In genomic region chr14:80954771-80955299, GRCh38 we compare ENCODE assay signal across 8 cellular contexts. TPM values are rescaled to one million over a fixed set of nuclear protein-coding genes. Genes with fewer than 3 reads are reported as not detected.
DNase-seq lines count a peak whose midpoint lies in the region; ATAC-seq, FAIRE-seq and TF ChIP-seq lines count a peak whose summit lies in the region.

No MANE protein-coding gene starts in this region.

- POLR2A ChIA-PET in CD4-positive, alpha-beta T cell (lab: Charles Lee) = interaction anchor here (1.3 to 1.8 kb wide), 2 partner anchors 32 to 264 kb away, joined by 3 to 10 read pairs; no protein-coding TSS in a partner anchor
- POLR2A ChIA-PET in HCT116 (lab: Charles Lee) = no interaction called here

- H3K27me3 ChIP-seq in CD4-positive, alpha-beta T cell (ENCODE audit: control insufficient read depth, insufficient read depth, low read length) = no peaks in the 10 kb centered on the region
- no peaks in the 10 kb centered on the region for H3K27me3 ChIP-seq in HCT116 (ENCODE audit: insufficient read depth, low read length)

- H3K4me3 ChIP-seq in HCT116 (replicated peaks in 1 of 2; ENCODE audit: low read depth in 1 of 2, low read length in 2 of 2) = peak overlapping the region; percentile 31 to 55
- peak overlapping the region; percentile 61 to 67 for H3K4me3 ChIP-seq in kidney (ENCODE audit: low read length in 2 of 2)

- H3K9ac ChIP-seq in HCT116 (ENCODE audit: low read length) (peak overlapping the region; percentile 28; the same call in 1 of the 2 replicates), kidney (ENCODE audit: low read length in 2 of 2) (peak overlapping the region in 1 of 2 donors; percentile 37)

- TF ChIP-seq CTCF in CD4-positive, alpha-beta T cell (IDR thresholded peaks at IDR 0.05) = peak; percentile 90
- TF ChIP-seq CTCF in HCT116 (IDR thresholded peaks at IDR 0.05 in 2 of 3, conservative IDR thresholded peaks at IDR 0.05 in 1 of 3; ENCODE audit: borderline replicate concordance in 1 of 3, insufficient read depth in 1 of 3, low read depth in 2 of 3, low read length in 2 of 3) = peak; percentile 67 to 78 (median 71)
- peak; percentile 79 for TF ChIP-seq CTCF in kidney (IDR thresholded peaks at IDR 0.05; ENCODE audit: borderline replicate concordance, extremely low read depth, insufficient read depth)

- FAIRE-seq in kidney (lab: Jason Lieb, UNC) = peak; percentile 87

- H3K4me2 ChIP-seq in HCT116 (ENCODE audit: low read length) = peak overlapping the region; percentile 91

- ATAC-seq in CD4-positive, alpha-beta T cell (ENCODE audit: poor library complexity) = peak; percentile 67
- ATAC-seq in HCT116 = peak; percentile 94
- no peak for ATAC-seq in GM21737 (IDR thresholded peaks at IDR 0.05; ENCODE audit: unreplicated experiment)

- TF ChIP-seq RAD21 in HCT116 (IDR thresholded peaks at IDR 0.05; ENCODE audit: low read depth) = peak; percentile 86

- TF ChIP-seq POLR2A in HCT116 (IDR thresholded peaks at IDR 0.05; ENCODE audit: borderline replicate concordance, extremely low read depth, insufficient read depth, insufficient read length) = no peak

- H3K4me1 Mint-ChIP-seq in CD4-positive, alpha-beta T cell (ENCODE audit: low read depth) = peaks cover 49% of the 10 kb centered on the region

- H3K79me2 ChIP-seq in HCT116 (ENCODE audit: insufficient read depth, low read length) = no peaks in the 10 kb centered on the region

- CTCF ChIA-PET in CD4-positive, alpha-beta T cell (lab: Charles Lee) = interaction anchor here (1.1 to 2.8 kb wide), 3 partner anchors 13 to 52 kb away, joined by 3 to 14 read pairs (median 4); partner anchors contain the start of gene CEP128
- CTCF ChIA-PET in HCT116 (lab: Charles Lee) = interaction anchor here (0.8 to 1.0 kb wide), 2 partner anchors 10 to 32 kb away, joined by 3 read pairs; no protein-coding TSS in a partner anchor

- BruUV-seq in HCT116 (replicated peaks; lab: Mats Ljungman, UMichigan) = no TSS peak

- H3K4me1 ChIP-seq in HCT116 (ENCODE audit: control insufficient read depth in 1 of 2, insufficient read depth in 2 of 2, low read length in 2 of 2) = peaks cover 0 to 4% of the 10 kb centered on the region in 2 experiments; a peak in 1 of 4 replicates
- peaks cover 0 to 5% of the 10 kb centered on the region in 2 donors for H3K4me1 ChIP-seq in kidney (ENCODE audit: control insufficient read depth in 1 of 2, insufficient read depth in 1 of 2, low read depth in 1 of 2, low read length in 2 of 2)

- peaks cover 2% of the 10 kb centered on the region for H3K27me3 Mint-ChIP-seq in CD4-positive, alpha-beta T cell

- H3K9me3 ChIP-seq in CD4-positive, alpha-beta T cell (ENCODE audit: control insufficient read depth, low read length) = no peaks in the 10 kb centered on the region
- H3K9me3 ChIP-seq in HCT116 (ENCODE audit: control insufficient read depth in 1 of 2, insufficient read depth in 1 of 2, low read depth in 1 of 2, low read length in 2 of 2) (no peaks in the 10 kb centered on the region), kidney (ENCODE audit: control insufficient read depth in 1 of 2, low read length in 2 of 2) (no peaks in the 10 kb centered on the region)

- H3K27ac Mint-ChIP-seq in CD4-positive, alpha-beta T cell = peak overlapping the region; percentile 29

- RAD21 ChIA-PET in HCT116 (lab: Charles Lee; ENCODE audit: low non-redundant PET in 1 of 2, low total read pairs in 2 of 2, uncharacterized antibody in 2 of 2, unreplicated experiment in 2 of 2) = no interaction called here

- no peaks in the 10 kb centered on the region for H3K9me3 Mint-ChIP-seq in CD4-positive, alpha-beta T cell

- no peaks in the 10 kb centered on the region for H3K9me2 ChIP-seq in HCT116 (ENCODE audit: insufficient read depth)

- peak overlapping the region; percentile 93 for H3K4me3 Mint-ChIP-seq in CD4-positive, alpha-beta T cell

- no peak overlapping the region for H3K27ac ChIP-seq in CD4-positive, alpha-beta T cell (ENCODE audit: low read depth, low read length)
- H3K27ac ChIP-seq in HCT116 (ENCODE audit: low read depth, low read length) = no peak overlapping the region
- no peak overlapping the region for H3K27ac ChIP-seq in kidney (ENCODE audit: low read depth in 2 of 2, low read length in 2 of 2)

- no peaks in the 10 kb centered on the region for H4K20me1 ChIP-seq in HCT116 (ENCODE audit: insufficient read depth)

- no peaks in the 10 kb centered on the region for H3K36me3 Mint-ChIP-seq in CD4-positive, alpha-beta T cell (ENCODE audit: low read depth)

- H3K36me3 ChIP-seq in HCT116 (ENCODE audit: control insufficient read depth in 1 of 2, insufficient read depth in 2 of 2, low read length in 2 of 2) = no peaks in the 10 kb centered on the region
- no peaks in the 10 kb centered on the region for H3K36me3 ChIP-seq in kidney (ENCODE audit: control insufficient read depth in 1 of 2, insufficient read depth in 2 of 2, low read length in 2 of 2)

- peak; percentile 57 to 74 (median 64) for DNase-seq in CD4-positive, alpha-beta T cell
- DNase-seq in HCT116 (ENCODE audit: low read depth, low spot score) = peak; percentile 51
- DNase-seq in NCI-H2171 (lab: John Stamatoyannopoulos, UW) = peak; percentile 89
- DNase-seq in activated CD4-positive, CD25-positive, alpha-beta regulatory T cell treated with anti-CD3 and anti-CD28 coated beads, Interleukin-2, amount 50 U/mL, for 72 hours = peak; percentile 73
- peak; percentile 69 for DNase-seq in cerebellum (ENCODE audit: low spot score)
- peak; percentile 89 for DNase-seq in kidney
- peak; percentile 51 to 70 for DNase-seq in stimulated activated CD4-positive, alpha-beta T cell treated with anti-CD3 and anti-CD28 coated beads, Interleukin-12 subunit alpha, Interleukin-12 subunit beta, amount 100 ng/mL, for 24 hours (ENCODE audit: low read depth in 2 of 2)

- intact Hi-C loops in CD4-positive, alpha-beta T cell (cut with DNase I, micrococcal nuclease) = loop anchor here (1.0 to 5.0 kb wide), 7 partner anchors 32 to 512 kb away; no protein-coding TSS in a partner anchor
- intact Hi-C loops in HCT116 (cut with micrococcal nuclease) (loop anchor here (1.0 to 2.0 kb wide), 3 partner anchors 32 to 210 kb away; no protein-coding TSS in a partner anchor), kidney (cut with DNase I) (no loop called here)

- peak overlapping the region; percentile 90 for H2AFZ ChIP-seq in HCT116 (ENCODE audit: low read depth, low read length, poor library complexity, severe bottlenecking)

TF ChIP-seq in HCT116, 20 proteins besides CTCF, POLR2A, EP300 and RAD21:
- TF ChIP-seq CBX3 (IDR thresholded peaks at IDR 0.05; ENCODE audit: low read depth) (no peak), MAX (IDR thresholded peaks at IDR 0.05) (0 out of 2 replicates have a peak, but pooled peaks have one; percentile 29), ELF1 (IDR thresholded peaks at IDR 0.05; ENCODE audit: borderline replicate concordance, low read depth) (no peak), JUND (IDR thresholded peaks at IDR 0.05) (no peak)
TF ChIP-seq in HCT116: peak in this region for 1.

RNA-seq across cellular contexts. Expression of gene TSHR, which starts 0.6 kb away (rescaled TPM):
- total RNA-seq in CD4-positive, alpha-beta T cell = not detected
- total RNA-seq in HCT116 (2021; ENCODE audit: unreplicated experiment) (not detected), cerebellum (1.5 TPM), kidney (0.98 TPM)
- 0.04 TPM in 1 of 2 replicates, not detected in the other for polyA plus RNA-seq in HCT116 (2012)
- polyA plus RNA-seq in kidney (ENCODE audit: insufficient read depth, low read depth, low replicate concordance) = not detected

RNA-seq across cellular contexts. Expression of gene CEP128, which starts 13.3 kb away (rescaled TPM):
- total RNA-seq in CD4-positive, alpha-beta T cell = 10 to 100 TPM; 12.3 to 13.0 TPM
- 16.4 TPM for total RNA-seq in HCT116 (2021; ENCODE audit: unreplicated experiment)
- polyA plus RNA-seq in HCT116 (2012) = 2.9 and 5.0 TPM in 2 replicates
- 29.8 TPM for total RNA-seq in cerebellum
- total RNA-seq in kidney = 9.0 TPM
- polyA plus RNA-seq in kidney (ENCODE audit: insufficient read depth, low read depth, low replicate concordance) = 0.43 TPM
